Comparison of ENCODE assay signal across 19 cellular contexts in the genomic region with DNA sequence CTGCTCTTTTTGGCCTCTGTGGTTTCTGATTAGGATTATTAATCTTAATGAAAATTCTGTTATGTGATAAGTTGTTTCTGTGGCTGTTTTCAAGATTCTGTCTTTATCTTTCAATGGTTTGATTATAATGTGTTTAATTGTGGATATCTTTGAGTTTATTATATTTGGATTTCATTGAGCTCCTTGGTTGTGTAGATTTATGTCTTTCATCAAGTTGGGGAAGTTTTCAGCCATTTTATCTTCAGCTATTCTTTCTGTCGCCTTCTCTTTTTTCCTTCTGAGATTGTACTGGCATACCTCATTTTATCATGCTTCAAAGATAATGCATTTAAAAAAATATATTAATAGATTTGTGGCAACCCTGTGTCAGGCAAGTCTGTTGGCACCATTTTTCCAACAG. TPM values are rescaled to one million over a fixed set of nuclear protein-coding genes. Genes with fewer than 3 reads are reported as not detected.
A peak's percentile ranks its signal among the peaks of the same experiment; 100 is the strongest.
DNase-seq lines count a peak whose midpoint lies in the region; ATAC-seq, FAIRE-seq and TF ChIP-seq lines count a peak whose summit lies in the region.
"Had no signal": no experiment of that assay in that cellular context is flagged by ENCODE, and none has a peak within 500 bp of the region (broad histone marks: within the 10 kb centered on the region; RNA-seq: fewer than 3 reads in every experiment).

No MANE protein-coding gene starts in this region.

- peak; percentile 23 for FAIRE-seq in A204.1 (lab: Jason Lieb, UNC)
- FAIRE-seq: G401.6, HTR-8/SVneo, K562 had no signal

- H3K4me3 ChIP-seq in HEK293 (ENCODE audit: low read depth, low read length), result no peak overlapping the region
- no peak overlapping the region for H3K4me3 ChIP-seq in osteoblast (ENCODE audit: insufficient read depth, low read length)
- no peak overlapping the region for H3K4me3 ChIP-seq in H7 (ENCODE audit: insufficient read depth, low read depth, low read length)
- H3K4me3 ChIP-seq: K562 had no signal

- no peaks in the 10 kb centered on the region for H3K27me3 Mint-ChIP-seq in T-helper 17 cell
- H3K27me3 Mint-ChIP-seq: CD4-positive, alpha-beta T cell had no signal

- H3K27me3 ChIP-seq in osteoblast (ENCODE audit: insufficient read depth, low read length) (no peaks in the 10 kb centered on the region), H7 (ENCODE audit: control insufficient read depth, insufficient read depth, low read length) (no peaks in the 10 kb centered on the region)

- CTCF ChIA-PET in HEK293 (lab: Yijun Ruan, JAX), result no interaction called here
- CTCF ChIA-PET in GM10248 (lab: Yijun Ruan, JAX), result no interaction called here

- no peak overlapping the region for H3K4me2 ChIP-seq in osteoblast (ENCODE audit: insufficient read depth, low read length)

- H3K79me2 ChIP-seq in osteoblast (ENCODE audit: insufficient read depth, low read length), result peaks cover 21% of the 10 kb centered on the region

- H3K4me3 Mint-ChIP-seq in T-helper 17 cell, result no peak overlapping the region
- H3K4me3 Mint-ChIP-seq: CD4-positive, alpha-beta T cell; H9 had no signal

- ATAC-seq in T-helper 17 cell (no peak), HG02852 (IDR thresholded peaks at IDR 0.05; ENCODE audit: unreplicated experiment) (no peak)
- ATAC-seq: K562 had no signal

- POLR2A ChIA-PET in HEK293 (lab: Yijun Ruan, JAX), result no interaction called here
- POLR2A ChIA-PET in GM10248 (lab: Yijun Ruan, JAX), result no interaction called here

- no peaks in the 10 kb centered on the region for H3K9me3 ChIP-seq in HEK293 (ENCODE audit: control insufficient read depth, insufficient read depth, low read depth, low read length)
- no peaks in the 10 kb centered on the region for H3K9me3 ChIP-seq in T-helper 17 cell (ENCODE audit: control insufficient read depth, low read length, poor library complexity, severe bottlenecking)
- H3K9me3 ChIP-seq in osteoblast (ENCODE audit: low read depth, low read length), result no peaks in the 10 kb centered on the region
- H3K9me3 ChIP-seq: Caco-2 had no signal

- H3K27ac ChIP-seq in HEK293 (ENCODE audit: extremely low read depth, low read depth, low read length), result no peak overlapping the region
- H3K27ac ChIP-seq in osteoblast (ENCODE audit: low read depth, low read length), result peak overlapping the region; percentile 6
- H3K27ac ChIP-seq: C4-2B had no signal

- peaks cover 14% of the 10 kb centered on the region for H3K36me3 Mint-ChIP-seq in T-helper 17 cell (ENCODE audit: low read depth)

- TF ChIP-seq CTCF in HEK293 (tag by site-specific recombination; IDR thresholded peaks at IDR 0.05) (no peak), osteoblast (IDR thresholded peaks at IDR 0.05; ENCODE audit: extremely low read depth, low read depth, low read length) (no peak), GM10248 (IDR thresholded peaks at IDR 0.05; ENCODE audit: control extremely low read depth, extremely low read depth, low read depth, missing control alignments) (no peak)

- no peak for DNase-seq in T-helper 17 cell
- DNase-seq in osteoblast (ENCODE audit: insufficient read length, low spot score, missing footprints), result no peak
- no peak for DNase-seq in NCI-H526 treated with DMSO at 0.1 percent for 48 hours (lab: John Stamatoyannopoulos, UW)
- DNase-seq in GM10248 (ENCODE audit: extremely low spot score), result no peak
- no peak for DNase-seq in H7
- DNase-seq: 8988T; AML-193; Caco-2; CD4-positive, alpha-beta T cell; GOT3; H9; IMR-90 had no signal

- H3K4me1 ChIP-seq in HEK293 (ENCODE audit: control insufficient read depth, insufficient read depth, low read length) (no peaks in the 10 kb centered on the region), osteoblast (ENCODE audit: insufficient read depth, low read length) (peaks cover 32% of the 10 kb centered on the region)

- peak overlapping the region; percentile 48 for H3K27ac Mint-ChIP-seq in T-helper 17 cell
- H3K27ac Mint-ChIP-seq: CD4-positive, alpha-beta T cell had no signal

- H3K36me3 ChIP-seq in HEK293 (ENCODE audit: control insufficient read depth in 2 of 2, insufficient read depth in 1 of 2, low read length in 2 of 2) (peaks cover 0 to 23% of the 10 kb centered on the region in 2 experiments; a peak in 2 of 3 replicates), osteoblast (ENCODE audit: insufficient read depth, low read length) (peaks cover 16% of the 10 kb centered on the region), H7 (replicated peaks; ENCODE audit: control insufficient read depth, insufficient read depth, low read length) (no peaks in the 10 kb centered on the region; the same call in 1 of the 2 replicates)

- H3K4me1 Mint-ChIP-seq in T-helper 17 cell, result peaks cover 5% of the 10 kb centered on the region

- H2AFZ ChIP-seq in osteoblast (ENCODE audit: low read length), result no peak overlapping the region

- H4K20me1 ChIP-seq in osteoblast (ENCODE audit: insufficient read depth, low read length), result no peaks in the 10 kb centered on the region

TF ChIP-seq in HEK293, 187 proteins besides CTCF, POLR2A, EP300 and RAD21:
- no peak for TF ChIP-seq OVOL3 (tag by site-specific recombination; IDR thresholded peaks at IDR 0.05)
- TF ChIP-seq ZNF211 (tag by site-specific recombination; IDR thresholded peaks at IDR 0.05; ENCODE audit: low read depth), result no peak
- no peak for TF ChIP-seq MEIS1 (CRISPR knock-in tag; IDR thresholded peaks at IDR 0.05; ENCODE audit: borderline replicate concordance)
- no peak for TF ChIP-seq KLF9 (tag by site-specific recombination; IDR thresholded peaks at IDR 0.05; ENCODE audit: low read depth)
- TF ChIP-seq, protein P1, sequence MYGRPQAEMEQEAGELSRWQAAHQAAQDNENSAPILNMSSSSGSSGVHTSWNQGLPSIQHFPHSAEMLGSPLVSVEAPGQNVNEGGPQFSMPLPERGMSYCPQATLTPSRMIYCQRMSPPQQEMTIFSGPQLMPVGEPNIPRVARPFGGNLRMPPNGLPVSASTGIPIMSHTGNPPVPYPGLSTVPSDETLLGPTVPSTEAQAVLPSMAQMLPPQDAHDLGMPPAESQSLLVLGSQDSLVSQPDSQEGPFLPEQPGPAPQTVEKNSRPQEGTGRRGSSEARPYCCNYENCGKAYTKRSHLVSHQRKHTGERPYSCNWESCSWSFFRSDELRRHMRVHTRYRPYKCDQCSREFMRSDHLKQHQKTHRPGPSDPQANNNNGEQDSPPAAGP (tag by site-specific recombination; IDR thresholded peaks at IDR 0.05), result no peak
- TF ChIP-seq ZNF558 (tag by site-specific recombination; IDR thresholded peaks at IDR 0.05), result peak; percentile 99
- TF ChIP-seq ZSCAN30 (tag by site-specific recombination; IDR thresholded peaks at IDR 0.05), result no peak

RNA-seq across cellular contexts. Expression of a gene that starts 54.5 kb away (rescaled TPM):
- total RNA-seq in T-helper 17 cell (10 to 100 TPM; 57.9 to 60.0 TPM), osteoblast (97.5 and 99.5 TPM in 2 replicates)
- total RNA-seq in H7 (2014; rRNA removed; shearing (Covaris generic)), result 32.4 and 39.4 TPM in 2 replicates
